In genomic region chr3:127462111-127462655, GRCh38 we compare ENCODE assay signal across 1 cellular context.
TF ChIP-seq lines count a peak whose summit lies in the region.

No MANE protein-coding gene starts in this region.

TF ChIP-seq in SK-N-SH, 30 proteins besides CTCF, POLR2A, EP300 and RAD21 (continued from another document):
- no peak for TF ChIP-seq SMC3 (IDR thresholded peaks at IDR 0.05; ENCODE audit: low read depth, low read length)
- no peak for TF ChIP-seq TAF1 (IDR thresholded peaks at IDR 0.05; ENCODE audit: borderline replicate concordance, low read depth, low read length)
